10 cellular contexts compared by ENCODE assay signal in the genomic region with DNA sequence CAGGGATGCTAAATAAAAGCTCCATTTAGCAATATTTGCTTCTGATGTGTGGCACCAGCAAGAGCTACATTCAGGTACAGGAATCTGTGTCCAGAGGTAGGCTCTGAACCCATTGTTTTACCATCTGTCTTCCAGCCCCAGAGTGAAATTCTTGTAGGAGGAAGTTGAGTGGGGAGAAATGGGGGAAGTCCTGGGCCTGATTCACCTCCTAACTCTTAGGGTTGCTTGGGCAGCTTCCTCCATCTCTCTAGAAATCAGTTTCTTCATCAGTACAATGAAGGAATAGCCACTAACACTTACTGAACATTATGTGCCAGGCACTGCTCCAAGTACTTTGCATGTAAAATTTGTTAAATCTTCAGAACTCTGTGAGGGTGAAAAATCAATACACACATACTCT. TPM values are rescaled to one million over a fixed set of nuclear protein-coding genes. Genes with fewer than 3 reads are reported as not detected.
A peak's percentile ranks its signal among the peaks of the same experiment; 100 is the strongest.
DNase-seq lines count a peak whose midpoint lies in the region; ATAC-seq lines count a peak whose summit lies in the region.
"Had no signal": no experiment of that assay in that cellular context is flagged by ENCODE, and none has a peak within 500 bp of the region (broad histone marks: within the 10 kb centered on the region; RNA-seq: fewer than 3 reads in every experiment).

No MANE protein-coding gene starts in this region.

- ATAC-seq in GM19035 (IDR thresholded peaks at IDR 0.05; ENCODE audit: unreplicated experiment) (peak; percentile 52), HG02884 (IDR thresholded peaks at IDR 0.05; ENCODE audit: unreplicated experiment) (peak; percentile 73), GM18858 (IDR thresholded peaks at IDR 0.05; ENCODE audit: unreplicated experiment) (no peak)
- ATAC-seq: sciatic nerve had no signal

- DNase-seq in SKM-1 treated with dmso at 0.1 percent for 144 hours (lab: John Stamatoyannopoulos, UW; ENCODE audit: unreplicated experiment): peak; percentile 64
- DNase-seq in renal cortical epithelial cell (ENCODE audit: low read depth): peak; percentile 24
- no peak for DNase-seq in epidermal melanocyte (ENCODE audit: insufficient read length, low spot score)
- no peak for DNase-seq in mucosa of gallbladder (ENCODE audit: low spot score)
- DNase-seq: activated CD4-positive, alpha-beta memory T cell treated with anti-CD3 and anti-CD28 coated beads, Interleukin-2, amount 10 ng/mL, durations not matched to agents 7 days and 5 days; NCI-H1930 had no signal

RNA-seq across cellular contexts. Expression of a gene that starts 35.1 kb away (rescaled TPM):
- 102 and 115 TPM in 2 replicates for total RNA-seq in renal cortical epithelial cell
- total RNA-seq in mucosa of gallbladder: 134 TPM

RNA-seq across cellular contexts. Expression of a gene that starts 55.9 kb away (rescaled TPM):
- total RNA-seq in renal cortical epithelial cell (149 and 161 TPM in 2 replicates), mucosa of gallbladder (24.9 TPM)

Comparison
In these comparisons a context has a peak if more than half of its experiments do, and no peak if none do; other contexts are left out.
1. DNase-seq: peak in SKM-1 treated with dmso at 0.1 percent for 144 hours (single experiment) and renal cortical epithelial cell (single experiment); none in epidermal melanocyte (single experiment) and mucosa of gallbladder (single experiment).